ENCODE assay signal across 8 cellular contexts in genomic region chrX:1323315-1323714, GRCh38. TPM values are rescaled to one million over a fixed set of nuclear protein-coding genes. Genes with fewer than 3 reads are reported as not detected.
A peak's percentile ranks its signal among the peaks of the same experiment; 100 is the strongest.
DNase-seq lines count a peak whose midpoint lies in the region; ATAC-seq and TF ChIP-seq lines count a peak whose summit lies in the region.

No MANE protein-coding gene starts in this region.

- peak; percentile 20 for DNase-seq in ACHN
- peak; percentile 12 for DNase-seq in Panc1 (ENCODE audit: low read depth, low spot score)
- peak; percentile 60 for DNase-seq in activated T-helper 2 cell treated with anti-CD3 and anti-CD28 coated beads, Interferon-gamma antibody, Interleukin-2, Interleukin-4, amounts not matched to agents 10 μg/mL and 5 μg/mL and 100 μg/mL, durations not matched to agents 14 hours and 24 hours and 36 hours (ENCODE audit: low spot score)
- DNase-seq in islet precursor cell, result peak; percentile 85
- no peak for DNase-seq in pons (ENCODE audit: low spot score)

- peaks cover 20% of the 10 kb centered on the region for H3K4me1 Mint-ChIP-seq in activated T-helper 2 cell treated with anti-CD3 and anti-CD28 coated beads, Interferon-gamma antibody, Interleukin-2, Interleukin-4, amounts not matched to agents 10 μg/mL and 5 μg/mL and 100 μg/mL, durations not matched to agents 14 hours and 24 hours and 36 hours (ENCODE audit: low read depth)
- peaks cover 11% of the 10 kb centered on the region for H3K4me1 Mint-ChIP-seq in stimulated activated memory B cell treated with anti-CD40 and anti-IgM and Interleukin-4, amounts not matched to agents 10 μg/mL and 1 μg/mL and 100 μg/mL, for 72 hours

- ATAC-seq in GM18505 (IDR thresholded peaks at IDR 0.05; ENCODE audit: unreplicated experiment) (peak; percentile 60), HG03103 (IDR thresholded peaks at IDR 0.05; ENCODE audit: low read depth, unreplicated experiment) (peak; percentile 66), Panc1 (peak; percentile 91)
- ATAC-seq in stimulated activated memory B cell treated with anti-CD40 and anti-IgM and Interleukin-4, amounts not matched to agents 10 μg/mL and 1 μg/mL and 100 μg/mL, for 72 hours, result peak; percentile 85

- no peak overlapping the region for H3K4me3 ChIP-seq in Panc1 (ENCODE audit: low read depth in 2 of 2, low read length in 2 of 2)

- peaks cover 4% of the 10 kb centered on the region for H3K36me3 Mint-ChIP-seq in activated T-helper 2 cell treated with anti-CD3 and anti-CD28 coated beads, Interferon-gamma antibody, Interleukin-2, Interleukin-4, amounts not matched to agents 10 μg/mL and 5 μg/mL and 100 μg/mL, durations not matched to agents 14 hours and 24 hours and 36 hours (ENCODE audit: low read depth)
- H3K36me3 Mint-ChIP-seq in stimulated activated memory B cell treated with anti-CD40 and anti-IgM and Interleukin-4, amounts not matched to agents 10 μg/mL and 1 μg/mL and 100 μg/mL, for 72 hours, result no peaks in the 10 kb centered on the region

- POLR2A ChIA-PET in Panc1 (lab: Charles Lee), result no interaction called here

- in situ Hi-C loops in ACHN (cut with HindIII; ENCODE audit: low pct_ligation_motif_present, low pct_unique_long_range_greater_than_20kb, low sequenced_read_pairs), result no loop called here
- in situ Hi-C loops in Panc1 (cut with HindIII; ENCODE audit: low pct_unique_long_range_greater_than_20kb, low sequenced_read_pairs), result no loop called here

- no peaks in the 10 kb centered on the region for H3K27me3 ChIP-seq in Panc1 (ENCODE audit: control insufficient read depth, insufficient read depth, low read length)

- peaks cover 2% of the 10 kb centered on the region for H3K27me3 Mint-ChIP-seq in activated T-helper 2 cell treated with anti-CD3 and anti-CD28 coated beads, Interferon-gamma antibody, Interleukin-2, Interleukin-4, amounts not matched to agents 10 μg/mL and 5 μg/mL and 100 μg/mL, durations not matched to agents 14 hours and 24 hours and 36 hours (ENCODE audit: low read depth)
- H3K27me3 Mint-ChIP-seq in stimulated activated memory B cell treated with anti-CD40 and anti-IgM and Interleukin-4, amounts not matched to agents 10 μg/mL and 1 μg/mL and 100 μg/mL, for 72 hours, result peaks cover 51% of the 10 kb centered on the region

- H3K4me3 Mint-ChIP-seq in activated T-helper 2 cell treated with anti-CD3 and anti-CD28 coated beads, Interferon-gamma antibody, Interleukin-2, Interleukin-4, amounts not matched to agents 10 μg/mL and 5 μg/mL and 100 μg/mL, durations not matched to agents 14 hours and 24 hours and 36 hours (ENCODE audit: low read depth), result no peak overlapping the region
- no peak overlapping the region for H3K4me3 Mint-ChIP-seq in stimulated activated memory B cell treated with anti-CD40 and anti-IgM and Interleukin-4, amounts not matched to agents 10 μg/mL and 1 μg/mL and 100 μg/mL, for 72 hours

- CTCF ChIA-PET in Panc1 (lab: Charles Lee), result no interaction called here

- intact Hi-C loops in Panc1 (cut with micrococcal nuclease; ENCODE audit: unreplicated experiment), result no loop called here
- intact Hi-C loops in activated T-helper 2 cell treated with anti-CD3 and anti-CD28 coated beads, Interferon-gamma antibody, Interleukin-2, Interleukin-4, amounts not matched to agents 10 μg/mL and 5 μg/mL and 100 μg/mL, durations not matched to agents 14 hours and 24 hours and 36 hours (cut with micrococcal nuclease), result loop anchor here (1.0 to 2.0 kb wide), 3 partner anchors 10 to 77 kb away; partner anchors contain the start of gene SLC25A6

- TF ChIP-seq POLR2A in GM18505 (IDR thresholded peaks at IDR 0.05; ENCODE audit: borderline replicate concordance, extremely low read depth, insufficient read depth, insufficient read length), result no peak

- no peaks in the 10 kb centered on the region for H3K9me3 ChIP-seq in Panc1 (ENCODE audit: control insufficient read depth, insufficient read depth, low read depth, low read length)

- no peak overlapping the region for H3K27ac ChIP-seq in Panc1 (ENCODE audit: low read length)

- H3K4me1 ChIP-seq in Panc1 (ENCODE audit: control insufficient read depth, insufficient read depth, low read length), result no peaks in the 10 kb centered on the region

- peak overlapping the region; percentile 70 for H3K27ac Mint-ChIP-seq in activated T-helper 2 cell treated with anti-CD3 and anti-CD28 coated beads, Interferon-gamma antibody, Interleukin-2, Interleukin-4, amounts not matched to agents 10 μg/mL and 5 μg/mL and 100 μg/mL, durations not matched to agents 14 hours and 24 hours and 36 hours
- peak overlapping the region; percentile 16 for H3K27ac Mint-ChIP-seq in stimulated activated memory B cell treated with anti-CD40 and anti-IgM and Interleukin-4, amounts not matched to agents 10 μg/mL and 1 μg/mL and 100 μg/mL, for 72 hours

- peaks cover 7% of the 10 kb centered on the region for H3K9me3 Mint-ChIP-seq in activated T-helper 2 cell treated with anti-CD3 and anti-CD28 coated beads, Interferon-gamma antibody, Interleukin-2, Interleukin-4, amounts not matched to agents 10 μg/mL and 5 μg/mL and 100 μg/mL, durations not matched to agents 14 hours and 24 hours and 36 hours
- no peaks in the 10 kb centered on the region for H3K9me3 Mint-ChIP-seq in stimulated activated memory B cell treated with anti-CD40 and anti-IgM and Interleukin-4, amounts not matched to agents 10 μg/mL and 1 μg/mL and 100 μg/mL, for 72 hours

- BruUV-seq in Panc1 (replicated peaks; lab: Mats Ljungman, UMichigan), result no TSS peak

- TF ChIP-seq CTCF in Panc1 (IDR thresholded peaks at IDR 0.05), result peak; percentile 76

- H3K36me3 ChIP-seq in Panc1 (ENCODE audit: control insufficient read depth, insufficient read depth, low read length), result no peaks in the 10 kb centered on the region

RNA-seq across cellular contexts. Expression of gene IL3RA, which starts 13.3 kb away (rescaled TPM):
- total RNA-seq in Panc1 (2021; ENCODE audit: unreplicated experiment), result 0.28 TPM
- 0.45 TPM for polyA plus RNA-seq in Panc1 (2012; ENCODE audit: insufficient read length)
- total RNA-seq in activated T-helper 2 cell treated with anti-CD3 and anti-CD28 coated beads, Interferon-gamma antibody, Interleukin-2, Interleukin-4, amounts not matched to agents 10 μg/mL and 5 μg/mL and 100 μg/mL, durations not matched to agents 14 hours and 24 hours and 36 hours, result 6.8 and 7.4 TPM in 2 replicates

RNA-seq across cellular contexts. Expression of gene CSF2RA, which starts 54.7 kb away (rescaled TPM):
- 0.33 TPM for total RNA-seq in Panc1 (2021; ENCODE audit: unreplicated experiment)
- not detected for polyA plus RNA-seq in Panc1 (2012; ENCODE audit: insufficient read length)
- 0.25 and 0.62 TPM in 2 replicates for total RNA-seq in activated T-helper 2 cell treated with anti-CD3 and anti-CD28 coated beads, Interferon-gamma antibody, Interleukin-2, Interleukin-4, amounts not matched to agents 10 μg/mL and 5 μg/mL and 100 μg/mL, durations not matched to agents 14 hours and 24 hours and 36 hours
